ENCODE assay signal across 7 cellular contexts in the genomic region with DNA sequence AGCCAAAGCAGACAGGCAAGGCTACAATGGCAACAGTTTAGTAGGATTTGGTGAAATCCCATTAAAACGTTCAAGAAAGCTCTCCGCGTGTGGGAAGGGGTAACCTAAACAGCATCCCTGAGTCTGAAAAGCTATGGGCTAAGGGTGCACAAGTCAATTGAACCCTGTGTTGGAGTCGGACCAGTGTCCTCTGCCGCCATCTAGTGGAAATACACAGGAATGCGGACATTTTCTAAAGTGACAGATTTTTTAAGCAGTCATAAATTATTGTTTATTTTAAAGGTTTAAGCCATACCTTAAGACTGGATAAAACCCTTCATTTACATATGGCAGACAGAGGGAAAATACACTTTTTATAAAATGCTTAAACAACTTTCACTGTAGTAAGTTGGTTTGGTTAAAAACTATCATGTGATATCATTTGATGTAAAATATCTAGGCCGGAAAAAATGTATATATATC. TPM values are rescaled to one million over a fixed set of nuclear protein-coding genes. Genes with fewer than 3 reads are reported as not detected.
A peak's percentile ranks its signal among the peaks of the same experiment; 100 is the strongest.
DNase-seq lines count a peak whose midpoint lies in the region; ATAC-seq and TF ChIP-seq lines count a peak whose summit lies in the region.

No MANE protein-coding gene starts in this region.

- H3K27ac ChIP-seq in spleen: no peak overlapping the region

- no peak overlapping the region for H3K4me3 ChIP-seq in spleen

- TF ChIP-seq POLR2A in spleen (IDR thresholded peaks at IDR 0.05): no peak

- no peaks in the 10 kb centered on the region for H3K4me1 ChIP-seq in spleen

- H3K36me3 ChIP-seq in spleen: no peaks in the 10 kb centered on the region

- 14% methylated on average over 7 of the region's 7 CpGs for WGBS in spleen, 5 donors

- no peaks in the 10 kb centered on the region for H3K9me3 ChIP-seq in spleen

- no peak for ATAC-seq in GM19328 (IDR thresholded peaks at IDR 0.05; ENCODE audit: unreplicated experiment)

- intact Hi-C loops in spleen (cut with DNase I; ENCODE audit: low total_unique reads): loop anchor here (10.0 kb wide), 1 partner anchor 101 kb away; no protein-coding TSS in a partner anchor

- H3K27me3 ChIP-seq in spleen (replicated peaks in 1 of 7): no peaks in the 10 kb centered on the region

- DNase-seq in GM04504 (ENCODE audit: low read depth): peak; percentile 12
- peak; percentile 58 for DNase-seq in M059J (ENCODE audit: low read depth)
- peak; percentile 73 for DNase-seq in SW480 (ENCODE audit: low spot score)
- peak in 30 of 58 donors; percentile 1 to 65 (median 6) for DNase-seq in anterior cingulate cortex (lab: John Stamatoyannopoulos, UW)
- peak; percentile 26 to 27 for DNase-seq in hippocampal formation (lab: John Stamatoyannopoulos, UW)
- no peak for DNase-seq in spleen

- TF ChIP-seq CTCF in spleen (IDR thresholded peaks at IDR 0.05 in 8 of 11, conservative IDR thresholded peaks at IDR 0.05 in 3 of 11): peak; percentile 56 to 80 (median 73)

RNA-seq across cellular contexts. Expression of gene LSM14A, which starts 26.5 kb away (rescaled TPM):
- 40.4 and 51.8 TPM in 2 replicates for total RNA-seq in M059J (2014; rRNA removed; shearing (Covaris generic))
- total RNA-seq in spleen: 100 to 1,000 TPM; 116 to 187 (median 134) TPM
- 10 to 100 TPM; 46.8 to 78.2 (median 59.7) TPM for polyA plus RNA-seq in spleen
